1 cellular context compared by ENCODE assay signal in genomic region chr7:6482307-6482706, GRCh38.
TF ChIP-seq lines count a peak whose summit lies in the region.

No MANE protein-coding gene starts in this region.

TF ChIP-seq in HepG2, 621 proteins besides CTCF, POLR2A, EP300 and RAD21 (continued from another document):
- TF ChIP-seq TEAD3 (CRISPR knock-in tag; optimal IDR thresholded peaks at IDR 0.05; ENCODE audit: borderline replicate concordance) (peak; percentile 47), FOXJ3 (CRISPR knock-in tag; IDR thresholded peaks at IDR 0.05; ENCODE audit: borderline replicate concordance) (peak; percentile 41), SOX13 (IDR thresholded peaks at IDR 0.05) (no peak), SOX13 (CRISPR knock-in tag; conservative IDR thresholded peaks at IDR 0.05 in 1 of 2, IDR thresholded peaks at IDR 0.05 in 1 of 2) (peak in 1 of 2 experiments; percentile 45; a peak in 1 of 4 replicates), THAP9 (CRISPR knock-in tag; IDR thresholded peaks at IDR 0.05; ENCODE audit: borderline replicate concordance) (no peak), MLXIP (CRISPR knock-in tag; IDR thresholded peaks at IDR 0.05; ENCODE audit: borderline replicate concordance) (no peak), TCF12 (IDR thresholded peaks at IDR 0.05) (no peak), TCF12 (CRISPR knock-in tag; IDR thresholded peaks at IDR 0.05) (0 out of 2 replicates have a peak, but pooled peaks have one; percentile 27), FOXA1 (IDR thresholded peaks at IDR 0.05) (no peak), FOXA1 (CRISPR knock-in tag; IDR thresholded peaks at IDR 0.05) (peak; percentile 56; the same call in 1 of the 2 replicates), AFF4 (CRISPR knock-in tag; IDR thresholded peaks at IDR 0.05) (no peak), KDM6A (CRISPR knock-in tag; IDR thresholded peaks at IDR 0.05; ENCODE audit: low read depth) (peak; percentile 54; the same call in 1 of the 2 replicates), MIER3 (CRISPR knock-in tag; IDR thresholded peaks at IDR 0.05; ENCODE audit: borderline replicate concordance) (no peak), HNF4A (CRISPR knock-in tag; IDR thresholded peaks at IDR 0.05) (peak; percentile 97), ZNF556 (CRISPR knock-in tag; IDR thresholded peaks at IDR 0.05; ENCODE audit: borderline replicate concordance) (0 out of 2 replicates have a peak, but pooled peaks have one; percentile 33), TCF7 (IDR thresholded peaks at IDR 0.05; ENCODE audit: low read depth) (no peak), SOX6 (IDR thresholded peaks at IDR 0.05) (no peak), SOX6 (CRISPR knock-in tag; IDR thresholded peaks at IDR 0.05) (peak; percentile 60), SALL1 (CRISPR knock-in tag; IDR thresholded peaks at IDR 0.05) (peak; percentile 53; the same call in 1 of the 2 replicates), MED1 (CRISPR knock-in tag; IDR thresholded peaks at IDR 0.05) (peak; percentile 61; the same call in 1 of the 2 replicates), FOXO1 (CRISPR knock-in tag; IDR thresholded peaks at IDR 0.05) (0 out of 2 replicates have a peak, but pooled peaks have one; percentile 24), ZNF329 (CRISPR knock-in tag; IDR thresholded peaks at IDR 0.05; ENCODE audit: low read depth) (no peak), KDM4B (CRISPR knock-in tag; IDR thresholded peaks at IDR 0.05) (peak; percentile 23; the same call in 1 of the 2 replicates), ZMYM4 (CRISPR knock-in tag; IDR thresholded peaks at IDR 0.05) (0 out of 2 replicates have a peak, but pooled peaks have one; percentile 25), ZNF350 (CRISPR knock-in tag; IDR thresholded peaks at IDR 0.05; ENCODE audit: borderline replicate concordance, low read depth) (0 out of 2 replicates have a peak, but pooled peaks have one; percentile 17), ZFX (CRISPR knock-in tag; IDR thresholded peaks at IDR 0.05; ENCODE audit: low read depth) (peak; percentile 55)
- TF ChIP-seq, protein P1, sequence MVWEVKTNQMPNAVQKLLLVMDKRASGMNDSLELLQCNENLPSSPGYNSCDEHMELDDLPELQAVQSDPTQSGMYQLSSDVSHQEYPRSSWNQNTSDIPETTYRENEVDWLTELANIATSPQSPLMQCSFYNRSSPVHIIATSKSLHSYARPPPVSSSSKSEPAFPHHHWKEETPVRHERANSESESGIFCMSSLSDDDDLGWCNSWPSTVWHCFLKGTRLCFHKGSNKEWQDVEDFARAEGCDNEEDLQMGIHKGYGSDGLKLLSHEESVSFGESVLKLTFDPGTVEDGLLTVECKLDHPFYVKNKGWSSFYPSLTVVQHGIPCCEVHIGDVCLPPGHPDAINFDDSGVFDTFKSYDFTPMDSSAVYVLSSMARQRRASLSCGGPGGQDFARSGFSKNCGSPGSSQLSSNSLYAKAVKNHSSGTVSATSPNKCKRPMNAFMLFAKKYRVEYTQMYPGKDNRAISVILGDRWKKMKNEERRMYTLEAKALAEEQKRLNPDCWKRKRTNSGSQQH (CRISPR knock-in tag; IDR thresholded peaks at IDR 0.05; ENCODE audit: low read depth): 0 out of 2 replicates have a peak, but pooled peaks have one; percentile 30
- TF ChIP-seq, protein P2, sequence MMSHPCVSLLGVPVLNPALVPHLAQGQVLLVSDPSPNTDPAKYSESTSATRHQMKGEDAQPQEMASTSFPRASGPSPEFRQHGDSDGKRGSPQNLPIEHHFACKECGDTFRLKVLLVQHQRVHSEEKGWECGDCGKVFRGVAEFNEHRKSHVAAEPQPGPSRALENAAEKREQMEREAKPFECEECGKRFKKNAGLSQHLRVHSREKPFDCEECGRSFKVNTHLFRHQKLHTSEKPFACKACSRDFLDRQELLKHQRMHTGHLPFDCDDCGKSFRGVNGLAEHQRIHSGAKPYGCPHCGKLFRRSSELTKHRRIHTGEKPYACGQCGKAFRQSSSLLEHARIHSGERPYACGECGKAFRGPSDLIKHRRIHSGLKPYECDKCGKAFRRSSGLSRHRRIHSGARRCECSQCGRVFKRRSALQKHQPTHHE (CRISPR knock-in tag; IDR thresholded peaks at IDR 0.05; ENCODE audit: borderline replicate concordance): 0 out of 2 replicates have a peak, but pooled peaks have one; percentile 24
- TF ChIP-seq, protein P3, sequence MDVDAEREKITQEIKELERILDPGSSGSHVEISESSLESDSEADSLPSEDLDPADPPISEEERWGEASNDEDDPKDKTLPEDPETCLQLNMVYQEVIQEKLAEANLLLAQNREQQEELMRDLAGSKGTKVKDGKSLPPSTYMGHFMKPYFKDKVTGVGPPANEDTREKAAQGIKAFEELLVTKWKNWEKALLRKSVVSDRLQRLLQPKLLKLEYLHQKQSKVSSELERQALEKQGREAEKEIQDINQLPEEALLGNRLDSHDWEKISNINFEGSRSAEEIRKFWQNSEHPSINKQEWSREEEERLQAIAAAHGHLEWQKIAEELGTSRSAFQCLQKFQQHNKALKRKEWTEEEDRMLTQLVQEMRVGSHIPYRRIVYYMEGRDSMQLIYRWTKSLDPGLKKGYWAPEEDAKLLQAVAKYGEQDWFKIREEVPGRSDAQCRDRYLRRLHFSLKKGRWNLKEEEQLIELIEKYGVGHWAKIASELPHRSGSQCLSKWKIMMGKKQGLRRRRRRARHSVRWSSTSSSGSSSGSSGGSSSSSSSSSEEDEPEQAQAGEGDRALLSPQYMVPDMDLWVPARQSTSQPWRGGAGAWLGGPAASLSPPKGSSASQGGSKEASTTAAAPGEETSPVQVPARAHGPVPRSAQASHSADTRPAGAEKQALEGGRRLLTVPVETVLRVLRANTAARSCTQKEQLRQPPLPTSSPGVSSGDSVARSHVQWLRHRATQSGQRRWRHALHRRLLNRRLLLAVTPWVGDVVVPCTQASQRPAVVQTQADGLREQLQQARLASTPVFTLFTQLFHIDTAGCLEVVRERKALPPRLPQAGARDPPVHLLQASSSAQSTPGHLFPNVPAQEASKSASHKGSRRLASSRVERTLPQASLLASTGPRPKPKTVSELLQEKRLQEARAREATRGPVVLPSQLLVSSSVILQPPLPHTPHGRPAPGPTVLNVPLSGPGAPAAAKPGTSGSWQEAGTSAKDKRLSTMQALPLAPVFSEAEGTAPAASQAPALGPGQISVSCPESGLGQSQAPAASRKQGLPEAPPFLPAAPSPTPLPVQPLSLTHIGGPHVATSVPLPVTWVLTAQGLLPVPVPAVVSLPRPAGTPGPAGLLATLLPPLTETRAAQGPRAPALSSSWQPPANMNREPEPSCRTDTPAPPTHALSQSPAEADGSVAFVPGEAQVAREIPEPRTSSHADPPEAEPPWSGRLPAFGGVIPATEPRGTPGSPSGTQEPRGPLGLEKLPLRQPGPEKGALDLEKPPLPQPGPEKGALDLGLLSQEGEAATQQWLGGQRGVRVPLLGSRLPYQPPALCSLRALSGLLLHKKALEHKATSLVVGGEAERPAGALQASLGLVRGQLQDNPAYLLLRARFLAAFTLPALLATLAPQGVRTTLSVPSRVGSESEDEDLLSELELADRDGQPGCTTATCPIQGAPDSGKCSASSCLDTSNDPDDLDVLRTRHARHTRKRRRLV (CRISPR knock-in tag; IDR thresholded peaks at IDR 0.05): 0 out of 2 replicates have a peak, but pooled peaks have one; percentile 5
